31 cellular contexts compared by ENCODE assay signal in genomic region chr7:139205843-139206242, GRCh38.
"Had no signal": no experiment of that assay in that cellular context is flagged by ENCODE, and none has a peak within 500 bp of the region (broad histone marks: within the 10 kb centered on the region; RNA-seq: fewer than 3 reads in every experiment).

No MANE protein-coding gene starts in this region.

- H3K4me1 ChIP-seq: ascending aorta had no signal

- FAIRE-seq: bronchial epithelial cell had no signal

- ATAC-seq: activated CD4-positive, alpha-beta T cell treated with anti-CD3 and anti-CD28 coated beads for 36 hours; activated CD4-positive, CD25-positive, alpha-beta regulatory T cell treated with anti-CD3 and anti-CD28 coated beads, Interleukin-2, amount 50 U/mL, for 24 hours; activated CD8-positive, alpha-beta memory T cell treated with anti-CD3 and anti-CD28 coated beads, Interleukin-2, amount 10 ng/mL, durations not matched to agents 7 days and 5 days; activated CD8-positive, alpha-beta T cell treated with anti-CD3 and anti-CD28 coated beads, Interleukin-2, amount 10 ng/mL, durations not matched to agents 7 days and 5 days; activated naive CD8-positive, alpha-beta T cell treated with anti-CD3 and anti-CD28 coated beads, Interleukin-2, amount 50 U/mL, for 24 hours; WTC11 had no signal

- H3K4me3 ChIP-seq: ascending aorta, cardiac muscle cell had no signal

- DNase-seq: activated CD4-positive, alpha-beta memory T cell treated with anti-CD3 and anti-CD28 coated beads, Interleukin-2, amount 10 ng/mL, durations not matched to agents 7 days and 5 days; activated CD4-positive, alpha-beta T cell treated with anti-CD3 and anti-CD28 coated beads for 1 hour; activated CD4-positive, alpha-beta T cell treated with anti-CD3 and anti-CD28 coated beads for 36 hours; activated CD4-positive, alpha-beta T cell treated with anti-CD3 and anti-CD28 coated beads for 48 hours; activated CD4-positive, alpha-beta T cell treated with anti-CD3 and anti-CD28 coated beads, Interleukin-2, amount 10 ng/mL, durations not matched to agents 7 days and 5 days; activated CD4-positive, alpha-beta T cell treated with anti-CD3 and anti-CD28 coated beads, Interleukin-2, amount 50 U/mL, for 48 hours; activated CD4-positive, CD25-positive, alpha-beta regulatory T cell; activated CD8-positive, alpha-beta memory T cell treated with anti-CD3 and anti-CD28 coated beads for 24 hours; activated CD8-positive, alpha-beta memory T cell treated with anti-CD3 and anti-CD28 coated beads, Interleukin-2, amount 10 ng/mL, durations not matched to agents 7 days and 5 days; activated CD8-positive, alpha-beta memory T cell treated with anti-CD3 and anti-CD28 coated beads, Interleukin-2, amount 50 U/mL, for 48 hours; activated CD8-positive, alpha-beta T cell treated with anti-CD3 and anti-CD28 coated beads, Interleukin-2, amount 10 ng/mL, durations not matched to agents 7 days and 5 days; activated effector memory CD4-positive, alpha-beta T cell treated with Interleukin-2 at 50 U/mL for 16 hours; activated gamma-delta T cell; activated naive CD4-positive, alpha-beta T cell treated with anti-CD3 and anti-CD28 coated beads, Interleukin-2, amount 10 ng/mL, durations not matched to agents 7 days and 5 days; activated naive CD4-positive, alpha-beta T cell treated with Interleukin-2 at 50 U/mL for 16 hours; activated naive CD8-positive, alpha-beta T cell treated with anti-CD3 and anti-CD28 coated beads, Interleukin-2, amount 10 ng/mL, durations not matched to agents 7 days and 5 days; activated naive CD8-positive, alpha-beta T cell treated with anti-CD3 and anti-CD28 coated beads, Interleukin-2, amount 50 U/mL, for 24 hours; activated T-cell treated with anti-CD3 and anti-CD28 coated beads, Interleukin-2, amount 50 U/mL, for 24 hours; activated T-cell treated with anti-CD3 and anti-CD28 coated beads, Interleukin-2, amount 50 U/mL, for 48 hours; amygdala; anterior cingulate cortex; caudate nucleus; cerebellar nuclear complex; T-helper 2 cell; T-helper 9 cell; WERI-Rb-1 had no signal

- H3K27ac ChIP-seq: ascending aorta, cardiac muscle cell, WERI-Rb-1 had no signal

- H3K36me3 ChIP-seq: ascending aorta, cardiac muscle cell, WERI-Rb-1 had no signal

- H3K27me3 ChIP-seq: ascending aorta, cardiac muscle cell had no signal
